19 cellular contexts compared by ENCODE assay signal in the genomic region with DNA sequence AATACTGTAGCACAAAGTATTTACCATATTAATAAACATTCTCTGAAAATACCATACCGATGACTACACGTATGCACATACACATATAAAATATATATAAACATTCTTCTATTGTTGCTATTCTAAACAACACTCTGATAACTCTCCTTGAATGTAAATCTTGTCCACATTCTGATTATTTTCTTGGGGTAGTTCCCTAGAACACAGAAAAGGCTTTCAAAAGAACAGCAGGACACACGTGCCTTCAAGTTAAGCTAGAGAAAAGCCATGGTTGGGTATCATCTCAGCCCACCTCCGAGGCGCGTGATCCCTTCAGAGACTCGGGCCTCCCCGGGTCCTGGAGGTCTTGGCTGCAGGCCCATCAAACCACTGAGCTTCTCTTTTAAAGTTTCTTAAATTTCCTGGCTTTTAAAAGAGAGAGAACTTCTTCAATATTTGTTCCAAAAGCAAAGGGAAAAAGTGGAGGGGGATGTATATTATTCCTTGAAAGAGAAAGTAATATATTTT.
"Had no signal": no experiment of that assay in that cellular context is flagged by ENCODE, and none has a peak within 500 bp of the region (broad histone marks: within the 10 kb centered on the region; RNA-seq: fewer than 3 reads in every experiment).

No MANE protein-coding gene starts in this region.

- H3K27ac ChIP-seq: HL-60, RWPE1 had no signal

- DNase-seq: KBM-7, MM.1S, NCI-H1092 treated with DMSO at 0.1 percent for 48 hours, NCI-H1436, NCI-H187, NCI-H2029, NCI-H2081 treated with DMSO at 0.1 percent for 48 hours, NCI-H2171, NCI-H226, NCI-H446, NCI-H510A, NCI-H524 treated with DMSO at 0.1 percent for 48 hours, NCI-H69, NCI-H774, SHP77 had no signal

- ATAC-seq: Panc1, SK-N-SH treated with all-trans-retinoic acid at 6 μM for 48 hours had no signal
